8 cellular contexts compared by ENCODE assay signal in genomic region chr7:107166702-107167426, GRCh38. TPM values are rescaled to one million over a fixed set of nuclear protein-coding genes. Genes with fewer than 3 reads are reported as not detected.
A peak's percentile ranks its signal among the peaks of the same experiment; 100 is the strongest.
DNase-seq lines count a peak whose midpoint lies in the region; TF ChIP-seq lines count a peak whose summit lies in the region.

No MANE protein-coding gene starts in this region.

- H3K27me3 ChIP-seq in A673 (replicated peaks; ENCODE audit: insufficient read depth, low read depth, low read length, poor library complexity), result no peaks in the 10 kb centered on the region
- H3K27me3 ChIP-seq in HUES64 (ENCODE audit: insufficient read depth, low read length), result no peaks in the 10 kb centered on the region
- no peaks in the 10 kb centered on the region for H3K27me3 ChIP-seq in mammary epithelial cell (ENCODE audit: insufficient read depth, low read length)
- no peaks in the 10 kb centered on the region for H3K27me3 ChIP-seq in muscle layer of duodenum (ENCODE audit: low read depth, low read length)

- no TSS peak for BruUV-seq in A673 (replicated peaks; lab: Mats Ljungman, UMichigan)
- BruUV-seq in mammary epithelial cell (replicated peaks; lab: Mats Ljungman, UMichigan), result no TSS peak

- peaks cover 18% of the 10 kb centered on the region for H3K79me2 ChIP-seq in mammary epithelial cell (ENCODE audit: insufficient read depth, low read length)

- intact Hi-C loops in A673 (cut with micrococcal nuclease; ENCODE audit: unreplicated experiment), result no loop called here
- intact Hi-C loops in mammary epithelial cell (cut with micrococcal nuclease), result loop anchor here (10.0 kb wide), 1 partner anchor 1102 kb away; no protein-coding TSS in a partner anchor

- in situ Hi-C loops in mammary epithelial cell (cut with MboI; ENCODE audit: low sequenced_read_pairs in 2 of 2), result no loop called here

- H3K4me2 ChIP-seq in mammary epithelial cell (ENCODE audit: insufficient read depth, low read depth, low read length), result peak overlapping the region; percentile 75

- peak overlapping the region; percentile 84 for H3K4me3 ChIP-seq in A673 (ENCODE audit: low read depth, low read length, poor library complexity, severe bottlenecking)
- H3K4me3 ChIP-seq in HUES64 (ENCODE audit: low read length), result peak overlapping the region; percentile 77
- peak overlapping the region; percentile 52 to 97 (median 64) for H3K4me3 ChIP-seq in mammary epithelial cell (replicated peaks in 1 of 3; ENCODE audit: insufficient read depth in 1 of 3, low read depth in 2 of 3, low read length in 3 of 3)
- H3K4me3 ChIP-seq in muscle layer of duodenum (ENCODE audit: low read depth in 1 of 2, low read length in 2 of 2), result peak overlapping the region; percentile 70 to 87

- H3K9ac ChIP-seq in HUES64 (ENCODE audit: low read depth, low read length), result peak overlapping the region; percentile 76
- peak overlapping the region; percentile 85 for H3K9ac ChIP-seq in mammary epithelial cell (ENCODE audit: insufficient read depth, low read length)

- peaks cover 5% of the 10 kb centered on the region for H3K4me1 ChIP-seq in A673 (ENCODE audit: insufficient read depth, low read length, poor library complexity, severe bottlenecking)
- peaks cover 24% of the 10 kb centered on the region; the same call in 1 of the 2 replicates for H3K4me1 ChIP-seq in HUES64 (ENCODE audit: insufficient read depth, low read length)
- H3K4me1 ChIP-seq in mammary epithelial cell (ENCODE audit: insufficient read depth, low read length), result no peaks in the 10 kb centered on the region
- peaks cover 0 to 12% of the 10 kb centered on the region in 2 donors for H3K4me1 ChIP-seq in muscle layer of duodenum (ENCODE audit: control insufficient read depth in 1 of 2, insufficient read depth in 2 of 2, low read length in 2 of 2)

- WGBS in HUES64, result 71% methylated on average over 2 of the region's 6 CpGs
- WGBS in mammary epithelial cell (ENCODE audit: low coverage, missing lambda C conversion rate), result 42% methylated on average over 6 of the region's 6 CpGs

- peak overlapping the region; percentile 81 for H2AFZ ChIP-seq in mammary epithelial cell (ENCODE audit: low read depth, low read length)

- DNase-seq in A673 (ENCODE audit: low spot score), result no peak
- no peak for DNase-seq in mammary epithelial cell
- no peak for DNase-seq in GM10248 (ENCODE audit: extremely low spot score)
- no peak for DNase-seq in NCI-H187 treated with DMSO at 0.1 percent for 48 hours (lab: John Stamatoyannopoulos, UW)
- DNase-seq in NCI-H1930 (lab: John Stamatoyannopoulos, UW), result no peak
- DNase-seq in GM19240 (ENCODE audit: insufficient read length, low spot score), result no peak

- H3K36me3 ChIP-seq in A673 (ENCODE audit: insufficient read depth, low read length, poor library complexity, severe bottlenecking), result no peaks in the 10 kb centered on the region
- H3K36me3 ChIP-seq in HUES64 (ENCODE audit: insufficient read depth, low read length), result no peaks in the 10 kb centered on the region
- H3K36me3 ChIP-seq in mammary epithelial cell (ENCODE audit: insufficient read depth, low read length), result no peaks in the 10 kb centered on the region
- peaks cover 0 to 25% of the 10 kb centered on the region in 2 donors for H3K36me3 ChIP-seq in muscle layer of duodenum (ENCODE audit: control insufficient read depth in 1 of 2, insufficient read depth in 2 of 2, low read length in 2 of 2)

- POLR2A ChIA-PET in A673 (lab: Charles Lee; ENCODE audit: low non-redundant PET), result interaction anchor here (0.6 kb wide), 1 partner anchor 10 kb away, joined by 5 read pairs; no protein-coding TSS in a partner anchor
- POLR2A ChIA-PET in GM10248 (lab: Yijun Ruan, JAX), result interaction anchor here (0.6 kb wide), 1 partner anchor 38 kb away, joined by 5 read pairs; no protein-coding TSS in a partner anchor

- TF ChIP-seq CTCF in A673 (conservative IDR thresholded peaks at IDR 0.05; ENCODE audit: low read depth, low read length) (no peak), mammary epithelial cell (conservative IDR thresholded peaks at IDR 0.05 in 1 of 2, IDR thresholded peaks at IDR 0.05 in 1 of 2; ENCODE audit: extremely low read depth in 1 of 2, insufficient read depth in 1 of 2, low read depth in 1 of 2, low read length in 2 of 2) (no peak), GM10248 (IDR thresholded peaks at IDR 0.05; ENCODE audit: control extremely low read depth, extremely low read depth, low read depth, missing control alignments) (no peak)

- H3K27ac ChIP-seq in A673 (ENCODE audit: low read depth, low read length, poor library complexity, severe bottlenecking) (peak overlapping the region; percentile 84), HUES64 (ENCODE audit: low read depth, low read length) (peak overlapping the region; percentile 97), mammary epithelial cell (ENCODE audit: insufficient read depth, low read depth, low read length) (peak overlapping the region; percentile 88), muscle layer of duodenum (ENCODE audit: low read length) (peak overlapping the region; percentile 99)

- dilution Hi-C loops in mammary epithelial cell (cut with HindIII; ENCODE audit: low sequenced_read_pairs), result no loop called here

- no peaks in the 10 kb centered on the region for H4K20me1 ChIP-seq in mammary epithelial cell (ENCODE audit: insufficient read depth, low read length)

- no peaks in the 10 kb centered on the region for H3K9me3 ChIP-seq in A673 (ENCODE audit: low read depth, low read length, poor library complexity, severe bottlenecking)
- no peaks in the 10 kb centered on the region for H3K9me3 ChIP-seq in HUES64 (ENCODE audit: insufficient read depth, low read depth, low read length)
- no peaks in the 10 kb centered on the region for H3K9me3 ChIP-seq in mammary epithelial cell (replicated peaks; ENCODE audit: insufficient read depth, low read length)
- H3K9me3 ChIP-seq in muscle layer of duodenum (ENCODE audit: control insufficient read depth in 1 of 2, low read length in 2 of 2), result no peaks in the 10 kb centered on the region

- CTCF ChIA-PET in A673 (lab: Charles Lee) (interaction anchor here (0.6 kb wide), 1 partner anchor 714 kb away, joined by 3 read pairs; no protein-coding TSS in a partner anchor), mammary epithelial cell (lab: Charles Lee; ENCODE audit: low non-redundant PET) (no interaction called here), GM10248 (lab: Yijun Ruan, JAX) (interaction anchor here (1.5 to 1.9 kb wide), 3 partner anchors 7 to 374 kb away, joined by 3 to 7 read pairs (median 3); no protein-coding TSS in a partner anchor)

RNA-seq across cellular contexts. Expression of gene HBP1, which starts 1.9 kb away (rescaled TPM):
- total RNA-seq in A673 (2021), result 11.7 and 19.9 TPM in 2 replicates
- polyA plus RNA-seq in HUES64 (2013, experiment 1 of 2), result 20.7 TPM
- 22.4 TPM for polyA plus RNA-seq in HUES64 (2013, experiment 2 of 2)
- 10 to 100 TPM; 23.6 to 52.3 TPM for total RNA-seq in mammary epithelial cell
- polyA plus RNA-seq in mammary epithelial cell, result 18.0 TPM
- 25.1 TPM for polyA minus RNA-seq in mammary epithelial cell
